In the genomic region with DNA sequence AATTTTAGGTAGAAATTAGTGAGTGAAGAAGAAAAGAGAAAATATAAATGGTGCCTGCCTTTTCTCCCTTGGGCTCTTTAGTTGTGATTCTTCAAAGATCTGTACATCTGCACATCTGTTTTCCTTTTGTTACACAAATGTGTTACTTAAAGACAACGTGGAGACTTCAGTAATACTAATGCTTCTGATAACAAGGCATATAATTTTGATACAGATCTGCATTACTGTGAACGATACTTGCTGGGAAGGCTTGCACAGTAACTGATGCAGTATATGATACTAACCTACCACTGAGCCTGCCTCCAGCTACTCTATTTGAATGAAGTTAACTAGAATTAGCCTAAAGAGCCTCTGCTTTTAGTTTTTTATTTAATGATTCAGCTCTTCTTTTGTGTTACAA, we compare ENCODE assay signal across 6 cellular contexts.
"Had no signal": no experiment of that assay in that cellular context is flagged by ENCODE, and none has a peak within 500 bp of the region (broad histone marks: within the 10 kb centered on the region; RNA-seq: fewer than 3 reads in every experiment).

No MANE protein-coding gene starts in this region.

- H3K27ac ChIP-seq: GM23248 had no signal

- DNase-seq: GM23248, H7, HCEC 1CT, IMR-90, KG1 had no signal

- H3K4me3 ChIP-seq: GM23248, K562 had no signal

- ATAC-seq: K562 had no signal

- H2AFZ ChIP-seq: GM23248 had no signal

- H3K9ac ChIP-seq: GM23248 had no signal
